Comparison of ENCODE assay signal across 1 cellular context in the genomic region with DNA sequence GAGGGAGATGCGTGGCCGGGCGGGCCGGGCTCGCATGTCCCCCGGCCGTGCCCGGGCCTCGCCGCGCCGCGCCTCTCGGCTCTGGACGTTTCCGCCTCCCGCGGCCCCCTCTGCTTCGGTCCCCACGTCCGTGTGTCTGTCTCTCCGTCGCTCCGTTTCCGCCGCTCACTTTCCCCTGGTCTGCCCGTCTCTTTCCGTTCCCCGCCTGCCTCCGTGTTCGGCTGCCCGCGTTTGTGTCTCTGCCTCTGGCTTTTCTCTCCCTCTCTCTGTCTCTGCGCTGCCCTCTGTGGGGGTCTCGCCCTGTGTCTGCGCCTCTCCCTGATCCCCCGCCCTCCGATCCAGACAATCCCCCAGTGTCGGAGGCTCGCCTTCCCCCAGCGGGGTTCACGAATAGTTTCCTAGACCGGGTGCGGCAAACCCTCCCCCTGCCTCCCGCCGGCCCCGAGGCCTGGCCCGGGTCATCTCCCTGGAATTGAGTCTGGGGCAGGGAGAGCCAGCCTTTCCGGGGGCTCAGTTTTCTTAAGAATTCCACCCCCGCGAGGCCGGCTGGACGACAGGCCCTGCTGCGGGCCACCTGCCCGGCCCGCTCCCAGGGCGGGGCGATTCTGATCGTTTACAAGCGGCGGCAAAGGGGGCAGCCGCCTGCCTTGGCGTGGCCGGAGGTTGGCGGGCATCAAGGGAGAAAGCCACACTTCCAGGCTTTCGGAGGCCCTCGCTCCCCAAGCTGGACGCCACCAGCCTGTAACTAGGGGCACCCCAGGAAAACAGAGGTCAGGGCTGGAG.
TF ChIP-seq lines count a peak whose summit lies in the region.

No MANE protein-coding gene starts in this region.

TF ChIP-seq in A549, 52 proteins besides CTCF, POLR2A, EP300 and RAD21 (continued from another document):
- TF ChIP-seq ATOH8 (CRISPR knock-in tag; IDR thresholded peaks at IDR 0.05; ENCODE audit: low read depth): no peak
- TF ChIP-seq HMGXB4 (CRISPR knock-in tag; IDR thresholded peaks at IDR 0.05; ENCODE audit: borderline replicate concordance): no peak
- TF ChIP-seq JUN (IDR thresholded peaks at IDR 0.05): no peak
- TF ChIP-seq RARB (CRISPR knock-in tag; IDR thresholded peaks at IDR 0.05): no peak
